In genomic region chr6:2988426-2989331, GRCh38 we compare ENCODE assay signal across 8 cellular contexts. TPM values are rescaled to one million over a fixed set of nuclear protein-coding genes. Genes with fewer than 3 reads are reported as not detected.
DNase-seq lines count a peak whose midpoint lies in the region; ATAC-seq, FAIRE-seq and TF ChIP-seq lines count a peak whose summit lies in the region.

No MANE protein-coding gene starts in this region.

- peaks cover 32% of the 10 kb centered on the region for H3K4me1 ChIP-seq in mucosa of descending colon (ENCODE audit: low read depth)

- H3K36me3 ChIP-seq in mucosa of descending colon (ENCODE audit: low read depth): no peaks in the 10 kb centered on the region

- peak; percentile 70 for FAIRE-seq in HTR-8/SVneo (lab: Jason Lieb, UNC)

- no peaks in the 10 kb centered on the region for H3K9me3 ChIP-seq in mucosa of descending colon

- TF ChIP-seq CTCF in epithelial cell of esophagus (IDR thresholded peaks at IDR 0.05; ENCODE audit: insufficient read depth, low read depth, low read length, missing control alignments) (peak; percentile 39), mucosa of descending colon (IDR thresholded peaks at IDR 0.05) (peak; percentile 78)

- DNase-seq in COR-L47 (lab: John Stamatoyannopoulos, UW): peak; percentile 83
- DNase-seq in HTR-8/SVneo (ENCODE audit: insufficient read length, low spot score): peak; percentile 82
- peak; percentile 58 for DNase-seq in NOMO-1 treated with dmso at 0.1 percent for 144 hours (lab: John Stamatoyannopoulos, UW; ENCODE audit: unreplicated experiment)
- DNase-seq in activated T-cell treated with anti-CD3 and anti-CD28 coated beads for 4 hours: peak; percentile 52
- peak; percentile 86 for DNase-seq in epithelial cell of esophagus (ENCODE audit: low read depth)
- DNase-seq in mucosa of descending colon: peak; percentile 89 to 94 (median 93)
- DNase-seq in stimulated activated CD8-positive, alpha-beta memory T cell treated with anti-CD3 and anti-CD28 coated beads, Interleukin-4, amount 100 ng/mL, for 24 hours (ENCODE audit: low read depth): peak; percentile 71

- ATAC-seq in GM21367 (IDR thresholded peaks at IDR 0.05; ENCODE audit: unreplicated experiment) (peak; percentile 63), mucosa of descending colon (peak; percentile 79)

- intact Hi-C loops in mucosa of descending colon (cut with DNase I, micrococcal nuclease): loop anchor here (2.0 kb wide), 1 partner anchor 36 kb away; no protein-coding TSS in a partner anchor

- H3K4me3 ChIP-seq in epithelial cell of esophagus (ENCODE audit: low read length): peak overlapping the region; percentile 87
- peak overlapping the region; percentile 54 for H3K4me3 ChIP-seq in mucosa of descending colon

RNA-seq across cellular contexts. Expression of gene NQO2, which starts 11.0 kb away (rescaled TPM):
- 10 to 100 TPM; 13.4 to 24.1 (median 23.2) TPM for total RNA-seq in mucosa of descending colon

RNA-seq across cellular contexts. Expression of gene SERPINB6, which starts 17.3 kb away (rescaled TPM):
- total RNA-seq in mucosa of descending colon: 100 to 1,000 TPM; 134 to 147 (median 142) TPM

Comparison
In these comparisons a context has a peak if more than half of its experiments do, and no peak if none do; other contexts are left out.
1. Peak in every context shown above with its lines: DNase-seq, ATAC-seq and H3K4me3 ChIP-seq.